ENCODE assay signal across 7 cellular contexts in genomic region chr7:44490351-44491200, GRCh38. TPM values are rescaled to one million over a fixed set of nuclear protein-coding genes. Genes with fewer than 3 reads are reported as not detected.
DNase-seq lines count a peak whose midpoint lies in the region; ATAC-seq and TF ChIP-seq lines count a peak whose summit lies in the region.

NUDCD3 (minus strand) TSS chr7:44490658; CDS start chr7:44490600, 58 bp downstream.

- H3K9me2 ChIP-seq in hepatocyte (replicated peaks; ENCODE audit: insufficient read depth): no peaks in the 10 kb centered on the region

- H3K9me3 ChIP-seq in ascending aorta (no peaks in the 10 kb centered on the region), hepatocyte (ENCODE audit: low read depth) (no peaks in the 10 kb centered on the region)

- peak; percentile 87 for DNase-seq in NCI-H1694 treated with DMSO at 0.1 percent for 48 hours (lab: John Stamatoyannopoulos, UW)
- peak; percentile 28 to 89 for DNase-seq in ascending aorta (ENCODE audit: low spot score in 2 of 2)
- DNase-seq in hepatocyte (ENCODE audit: low spot score): peak; percentile 92
- DNase-seq in retina: peak; percentile 99

- TF ChIP-seq CTCF in ascending aorta (IDR thresholded peaks at IDR 0.05) (peak in 2 of 3 experiments; percentile 17 to 30), hepatocyte (IDR thresholded peaks at IDR 0.05; ENCODE audit: poor library complexity) (peak; percentile 15)

- H3K4me1 ChIP-seq in ascending aorta: peaks cover 4 to 25% of the 10 kb centered on the region in 2 donors
- peaks cover 10% of the 10 kb centered on the region for H3K4me1 ChIP-seq in hepatocyte (ENCODE audit: insufficient read depth)

- H3K36me3 ChIP-seq in ascending aorta: no peaks in the 10 kb centered on the region
- H3K36me3 ChIP-seq in hepatocyte (replicated peaks; ENCODE audit: insufficient read depth, low read depth): no peaks in the 10 kb centered on the region

- peaks cover 3% of the 10 kb centered on the region for H4K20me1 ChIP-seq in hepatocyte (ENCODE audit: insufficient read depth, poor library complexity, severe bottlenecking)

- whole genome bisulfite sequencing in hepatocyte (ENCODE audit: low lambda C conversion rate, missing lambda C conversion rate): 1% methylated on average over 63 of the region's 63 CpGs

- peaks cover 46% of the 10 kb centered on the region for H3K79me2 ChIP-seq in hepatocyte

- peak within 1 kb of the TSS; percentile 69 for H3K4me2 ChIP-seq in hepatocyte

- peak within 1 kb of the TSS; percentile 79 for H2AFZ ChIP-seq in hepatocyte

- intact Hi-C loops in T-helper 2 cell treated with Interferon-gamma antibody and Interleukin-4, amounts not matched to agents 100 ng/mL and 5 ng/mL, for 36 hours (cut with micrococcal nuclease): loop anchor here (1.0 to 5.0 kb wide), 9 partner anchors 13 to 408 kb away; partner anchors contain the start of genes H2AZ2, OGDH, POLM and TMED4
- intact Hi-C loops in ascending aorta (cut with DNase I): loop anchor here (2.0 to 10.0 kb wide), 4 partner anchors 82 to 366 kb away; partner anchors contain the start of genes DDX56 and POLD2

- no peaks in the 10 kb centered on the region for H3K27me3 ChIP-seq in ascending aorta
- H3K27me3 ChIP-seq in hepatocyte: no peaks in the 10 kb centered on the region

- H3K27ac ChIP-seq in ascending aorta: peak within 1 kb of the TSS; percentile 97
- H3K27ac ChIP-seq in hepatocyte: peak within 1 kb of the TSS; percentile 98

- ATAC-seq in GM18499 (IDR thresholded peaks at IDR 0.05; ENCODE audit: insufficient read depth, unreplicated experiment): peak; percentile 63
- ATAC-seq in HG02938 (IDR thresholded peaks at IDR 0.05; ENCODE audit: unreplicated experiment): peak; percentile 94

- H3K4me3 ChIP-seq in ascending aorta (peak within 1 kb of the TSS; percentile 89 to 95), hepatocyte (peak within 1 kb of the TSS; percentile 86)

RNA-seq across cellular contexts. Expression of gene NUDCD3, which starts in this region (rescaled TPM):
- 89.6 and 91.1 TPM in 2 replicates for total RNA-seq in T-helper 2 cell treated with Interferon-gamma antibody and Interleukin-4, amounts not matched to agents 100 ng/mL and 5 ng/mL, for 36 hours
- total RNA-seq in ascending aorta (39.3 TPM), hepatocyte (35.1 and 60.8 TPM in 2 replicates)
- polyA plus RNA-seq in hepatocyte: 42.6 and 54.7 TPM in 2 replicates

Comparison
In these comparisons a context has a peak if more than half of its experiments do, and no peak if none do; other contexts are left out.
1. Peak in every context shown above with its lines: DNase-seq, ATAC-seq, H3K4me3 ChIP-seq and H3K27ac ChIP-seq.